Comparison of ENCODE assay signal across 8 cellular contexts in the genomic region with DNA sequence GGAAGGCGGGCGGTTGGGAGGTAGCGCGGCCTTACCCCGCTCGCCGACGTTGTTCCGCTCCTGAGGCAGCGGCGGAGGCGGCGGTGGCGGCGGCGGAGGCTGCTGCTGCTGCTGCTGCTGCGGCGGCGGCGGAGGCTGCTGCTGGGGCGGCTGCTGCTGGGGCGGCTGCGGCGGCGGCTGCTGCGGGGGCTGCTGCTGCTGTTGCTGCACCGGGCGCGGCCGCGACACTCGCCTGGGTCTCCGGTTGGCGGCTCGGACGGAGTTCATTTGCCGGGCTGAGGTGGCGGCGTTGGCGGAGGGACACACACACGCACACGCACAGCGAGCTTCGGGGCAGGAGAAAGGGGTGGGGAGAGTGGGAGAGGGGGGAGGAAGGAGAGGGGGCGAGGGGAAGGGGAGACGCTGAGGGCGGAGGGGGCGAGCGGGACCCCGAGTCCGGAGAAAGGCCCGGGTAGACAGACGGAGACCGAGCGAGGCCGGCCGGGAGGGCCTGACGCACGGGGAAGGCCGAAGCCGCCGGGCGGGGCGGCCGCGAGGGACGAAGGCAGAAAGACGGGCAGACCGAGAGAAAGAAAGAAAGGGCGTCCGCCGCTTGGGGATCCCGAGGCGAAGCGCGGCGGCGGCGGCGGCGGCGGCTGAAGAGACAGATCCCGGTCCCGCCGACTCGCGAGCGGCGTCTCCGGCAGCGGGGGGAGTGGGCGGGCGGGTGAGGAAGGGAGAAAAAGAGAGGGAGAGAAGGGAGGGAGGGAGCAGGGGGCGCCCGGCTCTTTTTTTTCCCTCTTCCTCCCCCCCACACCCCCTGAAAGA. TPM values are rescaled to one million over a fixed set of nuclear protein-coding genes. Genes with fewer than 3 reads are reported as not detected.
DNase-seq lines count a peak whose midpoint lies in the region; ATAC-seq and TF ChIP-seq lines count a peak whose summit lies in the region.

No MANE protein-coding gene starts in this region.

- H3K27ac ChIP-seq in SJSA1 (peak overlapping the region; percentile 89), transverse colon (peak overlapping the region; percentile 99 to 100 (median 100))

- peak overlapping the region; percentile 72 for H3K4me3 Mint-ChIP-seq in activated naive CD4-positive, alpha-beta T cell treated with anti-CD3 and anti-CD28 coated beads, Interleukin-2, amount 10 ng/mL, durations not matched to agents 7 days and 5 days

- H3K4me1 ChIP-seq in SJSA1 (replicated peaks) (peaks cover 9% of the 10 kb centered on the region; the same call in 1 of the 2 replicates), transverse colon (peaks cover 0 to 38% (median 20%) of the 10 kb centered on the region in 4 donors)

- no peak for TF ChIP-seq POLR2A in transverse colon (IDR thresholded peaks at IDR 0.05)

- H3K27ac Mint-ChIP-seq in activated naive CD4-positive, alpha-beta T cell treated with anti-CD3 and anti-CD28 coated beads, Interleukin-2, amount 10 ng/mL, durations not matched to agents 7 days and 5 days, result peak overlapping the region; percentile 97

- CTCF ChIA-PET in activated naive CD4-positive, alpha-beta T cell treated with anti-CD3 and anti-CD28 coated beads, Interleukin-2, amount 10 ng/mL, durations not matched to agents 7 days and 5 days (lab: Charles Lee), result no interaction called here

- H3K36me3 ChIP-seq in SJSA1 (peaks cover 3% of the 10 kb centered on the region; the same call in 1 of the 2 replicates), transverse colon (no peaks in the 10 kb centered on the region)

- peaks cover 1% of the 10 kb centered on the region for H3K9me3 Mint-ChIP-seq in activated naive CD4-positive, alpha-beta T cell treated with anti-CD3 and anti-CD28 coated beads, Interleukin-2, amount 10 ng/mL, durations not matched to agents 7 days and 5 days

- H3K9me3 ChIP-seq in SJSA1 (replicated peaks), result no peaks in the 10 kb centered on the region
- no peaks in the 10 kb centered on the region for H3K9me3 ChIP-seq in transverse colon

- H3K4me3 ChIP-seq in SJSA1 (peak overlapping the region; percentile 78), transverse colon (peak overlapping the region; percentile 81 to 96 (median 92))

- WGBS in transverse colon (ENCODE audit: low coverage in 1 of 2), 2 donors, result 1 to 3% methylated on average over 18 to 55 of the region's 95 CpGs

- TF ChIP-seq CTCF in omental fat pad (IDR thresholded peaks at IDR 0.05), result no peak
- TF ChIP-seq CTCF in transverse colon (IDR thresholded peaks at IDR 0.05), result no peak

- H3K27me3 Mint-ChIP-seq in activated naive CD4-positive, alpha-beta T cell treated with anti-CD3 and anti-CD28 coated beads, Interleukin-2, amount 10 ng/mL, durations not matched to agents 7 days and 5 days, result no peaks in the 10 kb centered on the region

- H3K36me3 Mint-ChIP-seq in activated naive CD4-positive, alpha-beta T cell treated with anti-CD3 and anti-CD28 coated beads, Interleukin-2, amount 10 ng/mL, durations not matched to agents 7 days and 5 days, result peaks cover 5% of the 10 kb centered on the region

- DNase-seq in ACHN, result peak; percentile 50
- DNase-seq in SJSA1 (ENCODE audit: low read depth in 1 of 2, low spot score in 2 of 2), result peak in 1 of 2 experiments; percentile 57
- peak; percentile 70 for DNase-seq in activated naive CD4-positive, alpha-beta T cell treated with anti-CD3 and anti-CD28 coated beads, Interleukin-2, amount 10 ng/mL, durations not matched to agents 7 days and 5 days
- peak; percentile 43 for DNase-seq in glomerular visceral epithelial cell (ENCODE audit: extremely low spot score)
- peak; percentile 23 for DNase-seq in omental fat pad (ENCODE audit: low spot score)
- peak; percentile 56 for DNase-seq in transverse colon

- ATAC-seq in GM18909 (IDR thresholded peaks at IDR 0.05; ENCODE audit: poor library complexity, unreplicated experiment), result peak; percentile 14
- ATAC-seq in HG03460 (IDR thresholded peaks at IDR 0.05; ENCODE audit: unreplicated experiment), result peak; percentile 9
- peak; percentile 24 for ATAC-seq in omental fat pad (ENCODE audit: low FRiP score)

- in situ Hi-C loops in ACHN (cut with HindIII; ENCODE audit: low pct_ligation_motif_present, low pct_unique_long_range_greater_than_20kb, low sequenced_read_pairs) (no loop called here), transverse colon (cut with MboI; ENCODE audit: low pct_ligation_motif_present in 1 of 4, low pct_unique_long_range_greater_than_20kb in 1 of 4, low sequenced_read_pairs in 3 of 4) (loop anchor here in 2 of 4 donors (10.0 kb wide), 2 partner anchors 121 to 529 kb away; a partner anchor contains a TSS)

- H3K27me3 ChIP-seq in SJSA1 (replicated peaks) (no peaks in the 10 kb centered on the region), transverse colon (no peaks in the 10 kb centered on the region)

- intact Hi-C loops in transverse colon (cut with DNase I; ENCODE audit: low total_unique reads), result loop anchor here (5.0 to 10.0 kb wide), 2 partner anchors 123 to 199 kb away; a partner anchor contains a TSS

- TF ChIP-seq EP300 in transverse colon (IDR thresholded peaks at IDR 0.05; ENCODE audit: low read depth), result no peak

- H3K4me1 Mint-ChIP-seq in activated naive CD4-positive, alpha-beta T cell treated with anti-CD3 and anti-CD28 coated beads, Interleukin-2, amount 10 ng/mL, durations not matched to agents 7 days and 5 days, result peaks cover 39% of the 10 kb centered on the region

RNA-seq across cellular contexts. Expression of a gene that starts 0.6 kb away (rescaled TPM):
- total RNA-seq in SJSA1 (2014; rRNA removed; shearing (Covaris generic)), result 31.6 and 44.3 TPM in 2 replicates
- total RNA-seq in omental fat pad, result 10 to 100 TPM; 43.8 to 68.6 (median 56.0) TPM
- total RNA-seq in transverse colon, result 10 to 100 TPM; 19.8 to 80.6 (median 49.8) TPM
